Comparison of ENCODE assay signal across 9 cellular contexts in genomic region chr1:174954686-174955669, GRCh38. TPM values are rescaled to one million over a fixed set of nuclear protein-coding genes. Genes with fewer than 3 reads are reported as not detected.
A peak's percentile ranks its signal among the peaks of the same experiment; 100 is the strongest.
DNase-seq lines count a peak whose midpoint lies in the region; ATAC-seq lines count a peak whose summit lies in the region.
"Had no signal": no experiment of that assay in that cellular context is flagged by ENCODE, and none has a peak within 500 bp of the region (broad histone marks: within the 10 kb centered on the region; RNA-seq: fewer than 3 reads in every experiment).

No MANE protein-coding gene starts in this region.

- CTCF ChIA-PET in T-cell (lab: Charles Lee): no interaction called here

- POLR2A ChIA-PET in T-cell (lab: Charles Lee): no interaction called here

- H3K27me3 Mint-ChIP-seq in T-cell: no peaks in the 10 kb centered on the region

- no peaks in the 10 kb centered on the region for H3K36me3 ChIP-seq in muscle layer of duodenum (ENCODE audit: control insufficient read depth in 1 of 2, insufficient read depth in 2 of 2, low read length in 2 of 2)
- H3K36me3 ChIP-seq in GM23248 (ENCODE audit: low read depth): no peaks in the 10 kb centered on the region
- H3K36me3 ChIP-seq in HAP-1 (replicated peaks): no peaks in the 10 kb centered on the region

- H3K79me2 ChIP-seq in GM23248 (ENCODE audit: insufficient read depth): no peaks in the 10 kb centered on the region

- H3K4me1 ChIP-seq in muscle layer of duodenum (ENCODE audit: control insufficient read depth in 1 of 2, insufficient read depth in 2 of 2, low read length in 2 of 2) (peaks cover 0 to 12% of the 10 kb centered on the region in 2 donors), GM23248 (ENCODE audit: insufficient read depth) (no peaks in the 10 kb centered on the region), HAP-1 (no peaks in the 10 kb centered on the region)

- H3K27me3 ChIP-seq in muscle layer of duodenum (ENCODE audit: low read depth, low read length): no peaks in the 10 kb centered on the region
- no peaks in the 10 kb centered on the region for H3K27me3 ChIP-seq in GM23248 (replicated peaks; ENCODE audit: insufficient read depth)
- no peaks in the 10 kb centered on the region; the same call in 1 of the 2 replicates for H3K27me3 ChIP-seq in HAP-1 (ENCODE audit: low read depth)

- H3K4me3 ChIP-seq in muscle layer of duodenum (ENCODE audit: low read depth in 1 of 2, low read length in 2 of 2) (no peak overlapping the region), GM23248 (no peak overlapping the region), HAP-1 (no peak overlapping the region)

- no peaks in the 10 kb centered on the region for H3K9me3 Mint-ChIP-seq in T-cell
- H3K9me3 Mint-ChIP-seq: HFFc6 had no signal

- no peak overlapping the region for H3K4me2 ChIP-seq in GM23248 (ENCODE audit: unreplicated experiment)

- WGBS in GM23248 (ENCODE audit: low coverage in 1 of 2, low lambda C conversion rate in 2 of 2, missing lambda C conversion rate in 2 of 2), 2 experiments: 53 to 60% methylated on average over 3 of the region's 3 CpGs

- H4K20me1 ChIP-seq in GM23248 (ENCODE audit: insufficient read depth): no peaks in the 10 kb centered on the region

- H3K9me3 ChIP-seq in muscle layer of duodenum (ENCODE audit: control insufficient read depth in 1 of 2, low read length in 2 of 2) (no peaks in the 10 kb centered on the region), GM23248 (ENCODE audit: low read depth) (no peaks in the 10 kb centered on the region), HAP-1 (no peaks in the 10 kb centered on the region)

- ATAC-seq in T-cell (replicated peaks in 1 of 4) (no peak), GM18909 (IDR thresholded peaks at IDR 0.05; ENCODE audit: poor library complexity, unreplicated experiment) (no peak)

- peak overlapping the region; percentile 60 for H3K27ac ChIP-seq in muscle layer of duodenum (ENCODE audit: low read length)
- H3K27ac ChIP-seq in GM23248: no peak overlapping the region

- H3K27ac Mint-ChIP-seq in T-cell: peak overlapping the region; percentile 45 to 57
- H3K27ac Mint-ChIP-seq: HFFc6 had no signal

- in situ Hi-C loops in G401 (cut with HindIII; ENCODE audit: low sequenced_read_pairs) (no loop called here), GM23248 (cut with MboI) (no loop called here), HAP-1 (cut with MboI; ENCODE audit: low sequenced_read_pairs) (no loop called here)

- no peak overlapping the region for H3K9ac ChIP-seq in GM23248

- H3K9me2 ChIP-seq in GM23248 (ENCODE audit: insufficient read depth): no peaks in the 10 kb centered on the region

- H3K36me3 Mint-ChIP-seq in T-cell: peaks cover 15% of the 10 kb centered on the region

- H3K4me3 Mint-ChIP-seq in T-cell: no peak overlapping the region
- H3K4me3 Mint-ChIP-seq: HFFc6 had no signal

- no peak overlapping the region for H2AFZ ChIP-seq in GM23248

- DNase-seq in G401 (ENCODE audit: low spot score): peak; percentile 70
- peak; percentile 73 to 88 for DNase-seq in NCI-H187 (lab: John Stamatoyannopoulos, UW)
- DNase-seq in T-cell: no peak
- no peak for DNase-seq in GM23248
- no peak for DNase-seq in HCEC 1CT
- DNase-seq in HAP-1 (ENCODE audit: low spot score in 2 of 2): no peak
- DNase-seq: HFFc6 had no signal

- peaks cover 43 to 51% (median 50%) of the 10 kb centered on the region in 3 donors for H3K4me1 Mint-ChIP-seq in T-cell

- H3F3A ChIP-seq in GM23248 (ENCODE audit: insufficient read depth): no peaks in the 10 kb centered on the region

RNA-seq across cellular contexts. Expression of gene CACYBP, which starts 44.8 kb away (rescaled TPM):
- total RNA-seq in G401 (2014; rRNA removed; shearing (Covaris generic)): 589 and 1,389 TPM in 2 replicates
- total RNA-seq in T-cell: 10 to 100 TPM; 60.3 to 91.7 (median 75.8) TPM
- 71.3 and 84.8 TPM in 2 replicates for total RNA-seq in GM23248 (2014; rRNA removed; shearing (Covaris generic))
- 165 and 195 TPM in 2 replicates for polyA plus RNA-seq in GM23248 (2016; fragmentation: Nextera tagmentation; extraction: Ambion mirVana)

Comparison
In these comparisons a context has a peak if more than half of its experiments do, and no peak if none do; other contexts are left out.
1. DNase-seq: peak in G401 (single experiment) and NCI-H187 (2 of 2); none in T-cell (0 of 34), GM23248 (single experiment), HCEC 1CT (single experiment) and HAP-1 (0 of 2).